ENCODE assay signal across 8 cellular contexts in genomic region chr10:14952851-14953451, GRCh38. TPM values are rescaled to one million over a fixed set of nuclear protein-coding genes. Genes with fewer than 3 reads are reported as not detected.
DNase-seq lines count a peak whose midpoint lies in the region; ATAC-seq and TF ChIP-seq lines count a peak whose summit lies in the region.

No MANE protein-coding gene starts in this region.

- peak overlapping the region; percentile 88 to 94 for H3K27ac ChIP-seq in lung (ENCODE audit: low read depth in 1 of 2, low read length in 1 of 2)

- no peaks in the 10 kb centered on the region for H3K36me3 ChIP-seq in lung (ENCODE audit: control insufficient read depth in 2 of 2, insufficient read depth in 2 of 2, low read length in 2 of 2)

- TF ChIP-seq CTCF in AG09319 (IDR thresholded peaks at IDR 0.05; ENCODE audit: low read depth, low read length) (peak; percentile 14), astrocyte of the spinal cord (IDR thresholded peaks at IDR 0.05; ENCODE audit: low read depth, low read length) (peak; percentile 1), lung (IDR thresholded peaks at IDR 0.05; ENCODE audit: control extremely low read depth, extremely low read depth) (no peak)

- no peaks in the 10 kb centered on the region for H3K27me3 ChIP-seq in lung (ENCODE audit: control insufficient read depth, insufficient read depth)

- DNase-seq in AG09319 (ENCODE audit: extremely low read depth, low read depth) (no peak), HT-29 (ENCODE audit: low spot score) (peak; percentile 36), astrocyte of the spinal cord (ENCODE audit: low read depth, low spot score) (no peak), lung (ENCODE audit: low spot score) (no peak), DMS79 treated with DMSO at 0.1 percent for 48 hours (lab: John Stamatoyannopoulos, UW) (no peak)

- WGBS in lung, 2 donors = 36 to 37% methylated on average over 11 of the region's 11 CpGs

- peak overlapping the region; percentile 86 for H3K4me3 ChIP-seq in astrocyte of the spinal cord (ENCODE audit: low read depth, low read length)
- H3K4me3 ChIP-seq in lung = peak overlapping the region; percentile 53

- in situ Hi-C loops in astrocyte of the spinal cord (cut with HindIII; ENCODE audit: low sequenced_read_pairs) = no loop called here

- ATAC-seq in lung (ENCODE audit: insufficient read depth, low FRiP score) (no peak), GM21737 (IDR thresholded peaks at IDR 0.05; ENCODE audit: unreplicated experiment) (no peak), GM21447 (IDR thresholded peaks at IDR 0.05; ENCODE audit: unreplicated experiment) (no peak), GM19328 (IDR thresholded peaks at IDR 0.05; ENCODE audit: unreplicated experiment) (no peak)

- H3K9me3 ChIP-seq in lung (ENCODE audit: control insufficient read depth in 2 of 2, insufficient read depth in 1 of 2, low read length in 1 of 2) = no peaks in the 10 kb centered on the region

- peaks cover 6 to 9% of the 10 kb centered on the region in 2 donors for H3K4me1 ChIP-seq in lung (ENCODE audit: control insufficient read depth in 2 of 2, insufficient read depth in 2 of 2, low read length in 2 of 2)

RNA-seq across cellular contexts. Expression of gene DCLRE1C, which starts 0.9 kb away (rescaled TPM):
- total RNA-seq in HT-29 (2014; rRNA removed; shearing (Covaris generic)) = 6.7 and 8.6 TPM in 2 replicates
- 10 to 100 TPM in 1 of 2 donors, 1 to 10 TPM in 1; 9.9 to 14.9 TPM for total RNA-seq in lung
- 1 to 10 TPM; 3.0 to 5.5 TPM for polyA plus RNA-seq in lung

RNA-seq across cellular contexts. Expression of gene MEIG1, which starts 6.2 kb away (rescaled TPM):
- total RNA-seq in HT-29 (2014; rRNA removed; shearing (Covaris generic)) = not detected in 2 replicates
- 1 to 10 TPM; 1.2 to 3.5 TPM for total RNA-seq in lung
- 1 to 10 TPM; 1.0 to 1.5 TPM for polyA plus RNA-seq in lung
